22 cellular contexts compared by ENCODE assay signal in the genomic region with DNA sequence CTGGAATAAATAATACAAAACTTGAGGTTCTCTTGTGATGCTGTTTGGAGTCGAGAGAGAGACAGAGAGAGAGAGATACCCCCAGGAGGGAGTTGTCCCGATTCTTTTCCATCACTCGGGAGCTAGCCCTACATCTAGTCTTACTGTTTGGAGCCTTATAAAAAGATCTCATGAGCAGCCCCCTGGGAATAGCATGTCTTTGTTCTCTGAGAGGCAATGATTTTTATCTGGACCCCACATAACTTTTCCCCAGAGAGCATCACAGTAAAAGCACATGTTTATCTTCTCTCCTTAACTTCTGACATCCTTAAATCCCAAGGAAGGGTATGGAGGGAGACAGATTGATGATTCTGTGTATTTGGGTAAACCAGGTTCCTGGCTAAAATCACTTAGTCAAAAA. TPM values are rescaled to one million over a fixed set of nuclear protein-coding genes. Genes with fewer than 3 reads are reported as not detected.
DNase-seq lines count a peak whose midpoint lies in the region; ATAC-seq and TF ChIP-seq lines count a peak whose summit lies in the region.
"Had no signal": no experiment of that assay in that cellular context is flagged by ENCODE, and none has a peak within 500 bp of the region (broad histone marks: within the 10 kb centered on the region; RNA-seq: fewer than 3 reads in every experiment).

No MANE protein-coding gene starts in this region.

- TF ChIP-seq EP300 in suprapubic skin (IDR thresholded peaks at IDR 0.05), result no peak

- peak overlapping the region; percentile 87 for H3K27ac Mint-ChIP-seq in activated CD8-positive, alpha-beta memory T cell treated with anti-CD3 and anti-CD28 coated beads, Interleukin-2, amount 10 ng/mL, durations not matched to agents 7 days and 5 days
- H3K27ac Mint-ChIP-seq in activated T-helper 1 cell treated with anti-CD3 and anti-CD28 coated beads, Interleukin-12 subunit alpha, Interleukin-12 subunit beta, Interleukin-2, Interleukin-4 antibody, amounts not matched to agents 30 ng/mL and 10 ng/mL and 1 ng/mL, durations not matched to agents 14 hours and 24 hours and 36 hours, result peak overlapping the region; percentile 35
- H3K27ac Mint-ChIP-seq: CD4-positive, alpha-beta memory T cell had no signal

- CTCF ChIA-PET in activated CD8-positive, alpha-beta memory T cell treated with anti-CD3 and anti-CD28 coated beads, Interleukin-2, amount 10 ng/mL, durations not matched to agents 7 days and 5 days (lab: Charles Lee), result interaction anchor here (1.7 kb wide), 1 partner anchor 61 kb away, joined by 4 read pairs; no protein-coding TSS in a partner anchor

- H3K9me3 Mint-ChIP-seq in activated CD8-positive, alpha-beta memory T cell treated with anti-CD3 and anti-CD28 coated beads, Interleukin-2, amount 10 ng/mL, durations not matched to agents 7 days and 5 days (ENCODE audit: low read depth), result peaks cover 4% of the 10 kb centered on the region
- H3K9me3 Mint-ChIP-seq in activated T-helper 1 cell treated with anti-CD3 and anti-CD28 coated beads, Interleukin-12 subunit alpha, Interleukin-12 subunit beta, Interleukin-2, Interleukin-4 antibody, amounts not matched to agents 30 ng/mL and 10 ng/mL and 1 ng/mL, durations not matched to agents 14 hours and 24 hours and 36 hours, result peaks cover 11% of the 10 kb centered on the region
- H3K9me3 Mint-ChIP-seq: neural crest cell had no signal

- no peak for ATAC-seq in activated CD8-positive, alpha-beta memory T cell treated with anti-CD3 and anti-CD28 coated beads, Interleukin-2, amount 10 ng/mL, durations not matched to agents 7 days and 5 days
- ATAC-seq in lower lobe of right lung, result no peak

- H3K4me1 Mint-ChIP-seq in activated CD8-positive, alpha-beta memory T cell treated with anti-CD3 and anti-CD28 coated beads, Interleukin-2, amount 10 ng/mL, durations not matched to agents 7 days and 5 days, result peaks cover 30% of the 10 kb centered on the region
- peaks cover 23% of the 10 kb centered on the region for H3K4me1 Mint-ChIP-seq in activated T-helper 1 cell treated with anti-CD3 and anti-CD28 coated beads, Interleukin-12 subunit alpha, Interleukin-12 subunit beta, Interleukin-2, Interleukin-4 antibody, amounts not matched to agents 30 ng/mL and 10 ng/mL and 1 ng/mL, durations not matched to agents 14 hours and 24 hours and 36 hours (ENCODE audit: low read depth)
- H3K4me1 Mint-ChIP-seq: neural crest cell had no signal

- H3K27me3 ChIP-seq in lower lobe of right lung (ENCODE audit: low read depth) (no peaks in the 10 kb centered on the region), suprapubic skin (no peaks in the 10 kb centered on the region), osteoblast (ENCODE audit: insufficient read depth, low read length) (peaks cover 45% of the 10 kb centered on the region)

- no peak for TF ChIP-seq POLR2A in suprapubic skin (IDR thresholded peaks at IDR 0.05)

- no peaks in the 10 kb centered on the region for H3K9me3 ChIP-seq in lower lobe of right lung
- H3K9me3 ChIP-seq in suprapubic skin, result no peaks in the 10 kb centered on the region
- no peaks in the 10 kb centered on the region for H3K9me3 ChIP-seq in osteoblast (ENCODE audit: low read depth, low read length)

- no peak overlapping the region for H3K4me3 Mint-ChIP-seq in activated CD8-positive, alpha-beta memory T cell treated with anti-CD3 and anti-CD28 coated beads, Interleukin-2, amount 10 ng/mL, durations not matched to agents 7 days and 5 days
- H3K4me3 Mint-ChIP-seq in activated T-helper 1 cell treated with anti-CD3 and anti-CD28 coated beads, Interleukin-12 subunit alpha, Interleukin-12 subunit beta, Interleukin-2, Interleukin-4 antibody, amounts not matched to agents 30 ng/mL and 10 ng/mL and 1 ng/mL, durations not matched to agents 14 hours and 24 hours and 36 hours, result no peak overlapping the region
- H3K4me3 Mint-ChIP-seq: CD4-positive, alpha-beta memory T cell; neural crest cell had no signal

- H3K4me1 ChIP-seq in lower lobe of right lung (peaks cover 19% of the 10 kb centered on the region), suprapubic skin (no peaks in the 10 kb centered on the region), osteoblast (ENCODE audit: insufficient read depth, low read length) (no peaks in the 10 kb centered on the region)

- DNase-seq in activated CD8-positive, alpha-beta memory T cell treated with anti-CD3 and anti-CD28 coated beads, Interleukin-2, amount 10 ng/mL, durations not matched to agents 7 days and 5 days, result no peak
- DNase-seq in activated CD8-positive, alpha-beta memory T cell treated with anti-CD3 and anti-CD28 coated beads, Interleukin-2, amount 50 U/mL, for 48 hours, result no peak
- no peak for DNase-seq in activated T-helper 1 cell treated with anti-CD3 and anti-CD28 coated beads, Interleukin-12 subunit alpha, Interleukin-12 subunit beta, Interleukin-2, Interleukin-4 antibody, amounts not matched to agents 30 ng/mL and 10 ng/mL and 1 ng/mL, durations not matched to agents 14 hours and 24 hours and 36 hours (ENCODE audit: low spot score)
- DNase-seq in lower lobe of right lung, result no peak
- DNase-seq in suprapubic skin (ENCODE audit: low spot score in 2 of 2), result no peak
- DNase-seq in RPMI8226, result no peak
- no peak for DNase-seq in NCI-H524 treated with DMSO at 0.1 percent for 48 hours (lab: John Stamatoyannopoulos, UW)
- DNase-seq in osteoblast (ENCODE audit: insufficient read length, low spot score, missing footprints), result no peak
- DNase-seq: activated effector memory CD4-positive, alpha-beta T cell treated with anti-CD3 and anti-CD28 coated beads, Interleukin-2, amount 50 U/mL, for 16 hours; aorta; CD4-positive, alpha-beta memory T cell; DMS79 treated with DMSO at 0.1 percent for 48 hours; foreskin fibroblast; NCI-H1105; NCI-H82; retina; trophoblast cell had no signal

- 27% methylated on average over 3 of the region's 3 CpGs for WGBS in suprapubic skin

- intact Hi-C loops in activated T-helper 1 cell treated with anti-CD3 and anti-CD28 coated beads, Interleukin-12 subunit alpha, Interleukin-12 subunit beta, Interleukin-2, Interleukin-4 antibody, amounts not matched to agents 30 ng/mL and 10 ng/mL and 1 ng/mL, durations not matched to agents 14 hours and 24 hours and 36 hours (cut with micrococcal nuclease), result no loop called here
- intact Hi-C loops in lower lobe of right lung (cut with DNase I), result no loop called here

- H3K27ac ChIP-seq in lower lobe of right lung (peak overlapping the region; percentile 90), suprapubic skin (peak overlapping the region; percentile 62), osteoblast (ENCODE audit: low read depth, low read length) (no peak overlapping the region)
- H3K27ac ChIP-seq: VCaP had no signal

- H3K36me3 ChIP-seq in lower lobe of right lung (no peaks in the 10 kb centered on the region), suprapubic skin (no peaks in the 10 kb centered on the region), osteoblast (ENCODE audit: insufficient read depth, low read length) (no peaks in the 10 kb centered on the region)

- no peak overlapping the region for H3K4me3 ChIP-seq in lower lobe of right lung
- H3K4me3 ChIP-seq in suprapubic skin, result no peak overlapping the region
- no peak overlapping the region for H3K4me3 ChIP-seq in osteoblast (ENCODE audit: insufficient read depth, low read length)

- no peaks in the 10 kb centered on the region for H4K20me1 ChIP-seq in osteoblast (ENCODE audit: insufficient read depth, low read length)

- H3K79me2 ChIP-seq in osteoblast (ENCODE audit: insufficient read depth, low read length), result no peaks in the 10 kb centered on the region

- H3K36me3 Mint-ChIP-seq in activated CD8-positive, alpha-beta memory T cell treated with anti-CD3 and anti-CD28 coated beads, Interleukin-2, amount 10 ng/mL, durations not matched to agents 7 days and 5 days, result peaks cover 11% of the 10 kb centered on the region
- peaks cover 2% of the 10 kb centered on the region for H3K36me3 Mint-ChIP-seq in activated T-helper 1 cell treated with anti-CD3 and anti-CD28 coated beads, Interleukin-12 subunit alpha, Interleukin-12 subunit beta, Interleukin-2, Interleukin-4 antibody, amounts not matched to agents 30 ng/mL and 10 ng/mL and 1 ng/mL, durations not matched to agents 14 hours and 24 hours and 36 hours (ENCODE audit: low read depth)

- peaks cover 34% of the 10 kb centered on the region for H3K27me3 Mint-ChIP-seq in activated CD8-positive, alpha-beta memory T cell treated with anti-CD3 and anti-CD28 coated beads, Interleukin-2, amount 10 ng/mL, durations not matched to agents 7 days and 5 days
- peaks cover 35% of the 10 kb centered on the region for H3K27me3 Mint-ChIP-seq in activated T-helper 1 cell treated with anti-CD3 and anti-CD28 coated beads, Interleukin-12 subunit alpha, Interleukin-12 subunit beta, Interleukin-2, Interleukin-4 antibody, amounts not matched to agents 30 ng/mL and 10 ng/mL and 1 ng/mL, durations not matched to agents 14 hours and 24 hours and 36 hours (ENCODE audit: insufficient read depth)

- H2AFZ ChIP-seq in osteoblast (ENCODE audit: low read length), result no peak overlapping the region

- no peak for TF ChIP-seq CTCF in lower lobe of right lung (IDR thresholded peaks at IDR 0.05)
- TF ChIP-seq CTCF in suprapubic skin (IDR thresholded peaks at IDR 0.05), result no peak
- TF ChIP-seq CTCF in osteoblast (IDR thresholded peaks at IDR 0.05; ENCODE audit: extremely low read depth, low read depth, low read length), result no peak

- no peak overlapping the region for H3K4me2 ChIP-seq in osteoblast (ENCODE audit: insufficient read depth, low read length)

RNA-seq across cellular contexts. Expression of gene HLA-DOA, which starts 20.9 kb away (rescaled TPM):
- 10 to 100 TPM; 11.8 to 16.7 TPM for total RNA-seq in activated CD8-positive, alpha-beta memory T cell treated with anti-CD3 and anti-CD28 coated beads, Interleukin-2, amount 10 ng/mL, durations not matched to agents 7 days and 5 days
- total RNA-seq in activated T-helper 1 cell treated with anti-CD3 and anti-CD28 coated beads, Interleukin-12 subunit alpha, Interleukin-12 subunit beta, Interleukin-2, Interleukin-4 antibody, amounts not matched to agents 30 ng/mL and 10 ng/mL and 1 ng/mL, durations not matched to agents 14 hours and 24 hours and 36 hours, result 1.8 and 2.0 TPM in 2 replicates
- total RNA-seq in lower lobe of right lung (31.2 TPM), suprapubic skin (10 to 100 TPM in 1 of 4 donors, 1 to 10 TPM in 3; 6.8 to 14.3 (median 8.0) TPM), osteoblast (under 0.01 and 2.4 TPM in 2 replicates)
- total RNA-seq: A172, chondrocyte, RPMI7951 had no signal

RNA-seq across cellular contexts. Expression of gene HLA-DPA1, which starts 43.2 kb away (rescaled TPM):
- 100 to 1,000 TPM; 276 to 299 TPM for total RNA-seq in activated CD8-positive, alpha-beta memory T cell treated with anti-CD3 and anti-CD28 coated beads, Interleukin-2, amount 10 ng/mL, durations not matched to agents 7 days and 5 days
- 61.0 and 66.7 TPM in 2 replicates for total RNA-seq in activated T-helper 1 cell treated with anti-CD3 and anti-CD28 coated beads, Interleukin-12 subunit alpha, Interleukin-12 subunit beta, Interleukin-2, Interleukin-4 antibody, amounts not matched to agents 30 ng/mL and 10 ng/mL and 1 ng/mL, durations not matched to agents 14 hours and 24 hours and 36 hours
- total RNA-seq in lower lobe of right lung, result 600 TPM
- total RNA-seq in suprapubic skin, result 100 to 1,000 TPM in 1 of 4 donors, 10 to 100 TPM in 3; 21.1 to 101 (median 91.3) TPM
- total RNA-seq in osteoblast, result 5.4 and 30.4 TPM in 2 replicates

RNA-seq across cellular contexts. Expression of gene HLA-DPB1, which starts 45.5 kb away (rescaled TPM):
- 100 to 1,000 TPM; 113 to 150 TPM for total RNA-seq in activated CD8-positive, alpha-beta memory T cell treated with anti-CD3 and anti-CD28 coated beads, Interleukin-2, amount 10 ng/mL, durations not matched to agents 7 days and 5 days
- 12.2 and 12.3 TPM in 2 replicates for total RNA-seq in activated T-helper 1 cell treated with anti-CD3 and anti-CD28 coated beads, Interleukin-12 subunit alpha, Interleukin-12 subunit beta, Interleukin-2, Interleukin-4 antibody, amounts not matched to agents 30 ng/mL and 10 ng/mL and 1 ng/mL, durations not matched to agents 14 hours and 24 hours and 36 hours
- total RNA-seq in lower lobe of right lung (483 TPM), suprapubic skin (10 to 100 TPM; 23.7 to 76.6 (median 51.7) TPM), osteoblast (8.7 and 12.4 TPM in 2 replicates)
- total RNA-seq: A172 had no signal
